ENCODE assay signal across 25 cellular contexts in genomic region chr10:121692626-121693025, GRCh38.
"Had no signal": no experiment of that assay in that cellular context is flagged by ENCODE, and none has a peak within 500 bp of the region (broad histone marks: within the 10 kb centered on the region; RNA-seq: fewer than 3 reads in every experiment).

No MANE protein-coding gene starts in this region.

- H3K36me3 ChIP-seq: gastrocnemius medialis, prostate gland, right atrium auricular region, stomach, thyroid gland had no signal

- H3K9me3 ChIP-seq: gastrocnemius medialis, prostate gland, right atrium auricular region, stomach, thyroid gland had no signal

- H3K27me3 ChIP-seq: dorsolateral prefrontal cortex, right atrium auricular region, thyroid gland had no signal

- H3K9me3 Mint-ChIP-seq: memory B cell, natural killer cell, neural crest cell, type B pancreatic cell had no signal

- H3K36me3 Mint-ChIP-seq: memory B cell, natural killer cell had no signal

- ATAC-seq: gastrocnemius medialis, left lobe of liver, natural killer cell, sciatic nerve had no signal

- H3K4me3 ChIP-seq: dorsolateral prefrontal cortex, gastrocnemius medialis, lung, prostate gland, right atrium auricular region, smooth muscle cell, stomach, thyroid gland had no signal

- H3K27ac ChIP-seq: dorsolateral prefrontal cortex, gastrocnemius medialis, prostate gland, right atrium auricular region, stomach had no signal

- H3K4me1 Mint-ChIP-seq: memory B cell, natural killer cell had no signal

- DNase-seq: dorsolateral prefrontal cortex; effector CD4-positive, alpha-beta T cell; foreskin fibroblast; gastrocnemius medialis; head of caudate nucleus; kidney; natural killer cell; nucleus accumbens; stimulated activated CD4-positive, alpha-beta T cell treated with anti-CD3 and anti-CD28 coated beads, Interleukin-12 subunit alpha, Interleukin-12 subunit beta, amount 100 ng/mL, for 4 hours; stimulated activated CD4-positive, alpha-beta T cell treated with anti-CD3 and anti-CD28 coated beads, Interleukin-1b, Interleukin-23, amount 100 ng/mL, for 48 hours; stimulated activated CD4-positive, alpha-beta T cell treated with anti-CD3 and anti-CD28 coated beads, Interleukin-4, amount 100 ng/mL, for 1 hour; stimulated activated CD8-positive, alpha-beta memory T cell treated with anti-CD3 and anti-CD28 coated beads, Interleukin-4, amount 100 ng/mL, for 48 hours; stimulated activated naive CD4-positive, alpha-beta T cell treated with Interleukin-2 at 50 U/mL for 16 hours; stomach; thyroid gland had no signal

- H3K27ac Mint-ChIP-seq: memory B cell, natural killer cell, type B pancreatic cell had no signal

- H3K4me3 Mint-ChIP-seq: memory B cell, natural killer cell, neural crest cell, type B pancreatic cell had no signal

- FAIRE-seq: colon, kidney had no signal

- H3K4me1 ChIP-seq: gastrocnemius medialis, prostate gland, right atrium auricular region, stomach had no signal
